Comparison of ENCODE assay signal across 15 cellular contexts in genomic region chr1:95139039-95139438, GRCh38. TPM values are rescaled to one million over a fixed set of nuclear protein-coding genes. Genes with fewer than 3 reads are reported as not detected.
DNase-seq lines count a peak whose midpoint lies in the region; ATAC-seq and TF ChIP-seq lines count a peak whose summit lies in the region.
"Had no signal": no experiment of that assay in that cellular context is flagged by ENCODE, and none has a peak within 500 bp of the region (broad histone marks: within the 10 kb centered on the region; RNA-seq: fewer than 3 reads in every experiment).

No MANE protein-coding gene starts in this region.

- no TSS peak for BruUV-seq in mammary epithelial cell (replicated peaks; lab: Mats Ljungman, UMichigan)

- no peak overlapping the region for H3K4me2 ChIP-seq in mammary epithelial cell (ENCODE audit: insufficient read depth, low read depth, low read length)
- H3K4me2 ChIP-seq: GM23338 had no signal

- H3K4me3 ChIP-seq in mammary epithelial cell (replicated peaks in 1 of 3; ENCODE audit: insufficient read depth in 1 of 3, low read depth in 2 of 3, low read length in 3 of 3) (no peak overlapping the region), SJCRH30 (no peak overlapping the region)
- H3K4me3 ChIP-seq: GM23338 had no signal

- WGBS in mammary epithelial cell (ENCODE audit: low coverage, missing lambda C conversion rate): 100% methylated on average over 1 of the region's 1 CpG

- no peak overlapping the region for H2AFZ ChIP-seq in mammary epithelial cell (ENCODE audit: low read depth, low read length)
- H2AFZ ChIP-seq: GM23338 had no signal

- CTCF ChIA-PET in mammary epithelial cell (lab: Charles Lee; ENCODE audit: low non-redundant PET) (interaction anchor here (0.6 to 0.7 kb wide), 2 partner anchors 10 to 95 kb away, joined by 3 to 8 read pairs; no protein-coding TSS in a partner anchor), HEK293T (lab: Yijun Ruan, JAX) (interaction anchor here (0.7 kb wide), 1 partner anchor 595 kb away, joined by 8 read pairs; no protein-coding TSS in a partner anchor)

- H3K4me1 ChIP-seq in mammary epithelial cell (ENCODE audit: insufficient read depth, low read length) (peaks cover 4% of the 10 kb centered on the region), foreskin keratinocyte (no peaks in the 10 kb centered on the region), SJCRH30 (peaks cover 23% of the 10 kb centered on the region)
- H3K4me1 ChIP-seq: BE2C had no signal

- in situ Hi-C loops in mammary epithelial cell (cut with MboI; ENCODE audit: low sequenced_read_pairs in 2 of 2): no loop called here

- no peaks in the 10 kb centered on the region for H3K36me3 ChIP-seq in mammary epithelial cell (ENCODE audit: insufficient read depth, low read length)
- H3K36me3 ChIP-seq in SJCRH30: peaks cover 19% of the 10 kb centered on the region; the same call in 1 of the 2 replicates
- H3K36me3 ChIP-seq: BE2C had no signal

- no peak overlapping the region for H3K9ac ChIP-seq in mammary epithelial cell (ENCODE audit: insufficient read depth, low read length)

- DNase-seq in A172 (ENCODE audit: low spot score) (peak; percentile 1), M059J (ENCODE audit: low read depth) (peak; percentile 27), mammary epithelial cell (peak; percentile 52), foreskin keratinocyte (no peak), SJCRH30 (no peak), DMS79 (lab: John Stamatoyannopoulos, UW) (no peak), HEK293T (ENCODE audit: extremely low spot score) (no peak), GDM1 (lab: John Stamatoyannopoulos, UW) (no peak)
- DNase-seq: BE2C; CD8-positive, alpha-beta memory T cell; DMS53; H7 had no signal

- H3K27me3 ChIP-seq in mammary epithelial cell (ENCODE audit: insufficient read depth, low read length): no peaks in the 10 kb centered on the region
- H3K27me3 ChIP-seq in foreskin keratinocyte: no peaks in the 10 kb centered on the region
- no peaks in the 10 kb centered on the region for H3K27me3 ChIP-seq in SJCRH30
- H3K27me3 ChIP-seq: BE2C had no signal

- no peaks in the 10 kb centered on the region for H3K79me2 ChIP-seq in mammary epithelial cell (ENCODE audit: insufficient read depth, low read length)

- no peaks in the 10 kb centered on the region for H4K20me1 ChIP-seq in mammary epithelial cell (ENCODE audit: insufficient read depth, low read length)

- H3K27ac ChIP-seq in mammary epithelial cell (ENCODE audit: insufficient read depth, low read depth, low read length) (no peak overlapping the region), foreskin keratinocyte (no peak overlapping the region), SJCRH30 (no peak overlapping the region)

- dilution Hi-C loops in mammary epithelial cell (cut with HindIII; ENCODE audit: low sequenced_read_pairs): no loop called here

- ATAC-seq in foreskin keratinocyte: peak; percentile 61
- ATAC-seq: GM23338, HepG2 had no signal

- no peak for TF ChIP-seq CTCF in mammary epithelial cell (conservative IDR thresholded peaks at IDR 0.05 in 1 of 2, IDR thresholded peaks at IDR 0.05 in 1 of 2; ENCODE audit: extremely low read depth in 1 of 2, insufficient read depth in 1 of 2, low read depth in 1 of 2, low read length in 2 of 2)
- no peak for TF ChIP-seq CTCF in foreskin keratinocyte (conservative IDR thresholded peaks at IDR 0.05)

- POLR2A ChIA-PET in HEK293T (lab: Yijun Ruan, JAX): no interaction called here

- intact Hi-C loops in mammary epithelial cell (cut with micrococcal nuclease): no loop called here

- no peaks in the 10 kb centered on the region for H3K9me3 ChIP-seq in mammary epithelial cell (replicated peaks; ENCODE audit: insufficient read depth, low read length)
- H3K9me3 ChIP-seq in SJCRH30 (replicated peaks): 0 out of 2 replicates have a peak, but pooled peaks cover 3% of the 10 kb centered on the region
- H3K9me3 ChIP-seq: BE2C had no signal

TF ChIP-seq in HEK293T, 16 proteins besides CTCF, POLR2A, EP300 and RAD21:
- TF ChIP-seq L3MBTL2 (conservative IDR thresholded peaks at IDR 0.05): no peak
- TF ChIP-seq FOXA1 (IDR thresholded peaks at IDR 0.05): no peak
- TF ChIP-seq FOXM1 (IDR thresholded peaks at IDR 0.05; ENCODE audit: borderline replicate concordance): no peak
- TF ChIP-seq ZNF384 (IDR thresholded peaks at IDR 0.05): no peak
TF ChIP-seq in HEK293T: peak in this region for 0.

RNA-seq across cellular contexts. Expression of gene TLCD4, which starts 21.9 kb away (rescaled TPM):
- total RNA-seq in A172 (2014; rRNA removed; shearing (Covaris generic)): 14.4 and 15.8 TPM in 2 replicates
- 10.1 and 11.5 TPM in 2 replicates for total RNA-seq in M059J (2014; rRNA removed; shearing (Covaris generic))
- total RNA-seq in mammary epithelial cell (1 to 10 TPM in 1 of 2 donors, under 1 TPM in 1; 0.73 to 2.3 TPM), foreskin keratinocyte (0.10 and 0.11 TPM in 2 replicates)
- polyA plus RNA-seq in mammary epithelial cell (0.18 TPM), foreskin keratinocyte (0.01 and 0.16 TPM in 2 replicates)
- 0.57 TPM for polyA minus RNA-seq in mammary epithelial cell
- total RNA-seq in SJCRH30 (2014; rRNA removed; shearing (Covaris generic)): 45.9 and 46.5 TPM in 2 replicates
- polyA plus RNA-seq: CD14-positive monocyte; CD8-positive, alpha-beta memory T cell had no signal

Comparison
In these comparisons a context has a peak if more than half of its experiments do, and no peak if none do; other contexts are left out.
1. DNase-seq: peak in A172 (single experiment), M059J (single experiment) and mammary epithelial cell (single experiment); none in foreskin keratinocyte (0 of 2), SJCRH30 (0 of 2), DMS79 (single experiment), HEK293T (single experiment) and GDM1 (single experiment).